8 cellular contexts compared by ENCODE assay signal in genomic region chr12:124566181-124567034, GRCh38.
DNase-seq lines count a peak whose midpoint lies in the region; ATAC-seq lines count a peak whose summit lies in the region.

No MANE protein-coding gene starts in this region.

- ATAC-seq in HG02973 (IDR thresholded peaks at IDR 0.05; ENCODE audit: unreplicated experiment) = peak; percentile 35

- DNase-seq in NOMO-1 (lab: John Stamatoyannopoulos, UW; ENCODE audit: unreplicated experiment in 2 of 2) (peak; percentile 41 to 63), NOMO-1 treated with dmso at 0.1 percent for 144 hours (lab: John Stamatoyannopoulos, UW; ENCODE audit: unreplicated experiment) (no peak), NCI-H2196 (lab: John Stamatoyannopoulos, UW; ENCODE audit: unreplicated experiment) (peak; percentile 56), kidney tubule cell (ENCODE audit: low spot score) (peak; percentile 75)
- peak; percentile 44 to 62 for DNase-seq in activated CD4-positive, alpha-beta T cell treated with anti-CD3 and anti-CD28 coated beads for 24 hours (ENCODE audit: low read depth in 2 of 2)
- DNase-seq in stimulated activated CD4-positive, alpha-beta T cell treated with anti-CD3 and anti-CD28 coated beads, Interleukin-15, amount 100 ng/mL, for 48 hours (ENCODE audit: low read depth in 2 of 2) = peak; percentile 40 to 51

- peak overlapping the region; percentile 84 for H3K27ac ChIP-seq in cingulate gyrus (ENCODE audit: low read depth, low read length)
